ENCODE assay signal across 13 cellular contexts in the genomic region with DNA sequence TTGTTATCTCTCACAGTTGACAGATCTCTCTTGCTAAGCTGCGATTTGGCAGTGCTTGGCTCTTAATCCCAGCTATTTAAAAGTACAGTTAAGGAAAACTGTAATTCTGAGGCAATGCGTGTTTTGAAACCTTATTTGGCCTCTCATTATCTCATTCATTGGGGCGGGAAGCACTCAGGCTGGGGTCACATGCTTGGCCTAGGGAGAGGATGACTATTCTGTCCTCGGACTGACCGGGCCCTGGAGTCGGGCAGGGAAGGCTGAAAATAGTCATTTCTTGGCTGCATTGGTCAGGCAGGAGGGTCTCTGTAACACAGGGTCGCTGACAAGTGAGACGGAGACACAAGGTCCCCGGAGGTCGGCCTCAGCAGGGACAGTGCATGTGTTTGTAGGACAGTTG. TPM values are rescaled to one million over a fixed set of nuclear protein-coding genes. Genes with fewer than 3 reads are reported as not detected.
DNase-seq lines count a peak whose midpoint lies in the region; ATAC-seq, FAIRE-seq and TF ChIP-seq lines count a peak whose summit lies in the region.
"Had no signal": no experiment of that assay in that cellular context is flagged by ENCODE, and none has a peak within 500 bp of the region (broad histone marks: within the 10 kb centered on the region; RNA-seq: fewer than 3 reads in every experiment).

No MANE protein-coding gene starts in this region.

- peak; percentile 23 for ATAC-seq in left lobe of liver
- ATAC-seq in sciatic nerve: peak; percentile 93
- ATAC-seq: Panc1 had no signal

- no peak for FAIRE-seq in GM19239 (lab: Jason Lieb, UNC)

- no peaks in the 10 kb centered on the region for H3K27me3 ChIP-seq in esophagus muscularis mucosa

- DNase-seq in GM03348 (ENCODE audit: low spot score) (peak; percentile 48), esophagus muscularis mucosa (ENCODE audit: extremely low spot score) (peak; percentile 90), left lobe of liver (ENCODE audit: low spot score) (no peak), sciatic nerve (ENCODE audit: low spot score) (peak; percentile 66), NCI-H2107 (lab: John Stamatoyannopoulos, UW) (no peak), GM19239 (ENCODE audit: insufficient read length, low spot score) (no peak), cerebellar cortex (ENCODE audit: low spot score) (no peak), activated gamma-delta T cell (lab: John Stamatoyannopoulos, UW) (no peak)
- DNase-seq: COR-L47, erythroblast, GOT3, NCI-H2029 treated with DMSO at 0.1 percent for 48 hours had no signal

- intact Hi-C loops in esophagus muscularis mucosa (cut with DNase I): no loop called here
- intact Hi-C loops in sciatic nerve (cut with DNase I): no loop called here

- no peaks in the 10 kb centered on the region for H3K36me3 ChIP-seq in esophagus muscularis mucosa

- H3K4me1 ChIP-seq in esophagus muscularis mucosa: peaks cover 0 to 10% (median 1%) of the 10 kb centered on the region in 4 donors

- H3K27ac ChIP-seq in esophagus muscularis mucosa (replicated peaks in 1 of 4): peak overlapping the region in 2 of 4 donors; percentile 9 to 12

- H3K4me3 ChIP-seq in esophagus muscularis mucosa: no peak overlapping the region

- 55% methylated on average over 10 of the region's 10 CpGs for WGBS in esophagus muscularis mucosa

- TF ChIP-seq EP300 in esophagus muscularis mucosa (IDR thresholded peaks at IDR 0.05): no peak

- no peaks in the 10 kb centered on the region for H3K9me3 ChIP-seq in esophagus muscularis mucosa

- TF ChIP-seq POLR2A in esophagus muscularis mucosa (IDR thresholded peaks at IDR 0.05; ENCODE audit: low read depth): no peak

- no peak for TF ChIP-seq CTCF in esophagus muscularis mucosa (IDR thresholded peaks at IDR 0.05)

RNA-seq across cellular contexts. Expression of a gene that starts 20.2 kb away (rescaled TPM):
- 10 to 100 TPM; 10.8 to 24.2 (median 16.7) TPM for total RNA-seq in esophagus muscularis mucosa
- total RNA-seq in left lobe of liver: 0.53 TPM
- 25.1 TPM for total RNA-seq in sciatic nerve

Comparison
In these comparisons a context has a peak if more than half of its experiments do, and no peak if none do; other contexts are left out.
1. DNase-seq: peak in GM03348 (single experiment), esophagus muscularis mucosa (single experiment) and sciatic nerve (single experiment); none in left lobe of liver (single experiment), NCI-H2107 (single experiment), GM19239 (single experiment), cerebellar cortex (single experiment) and activated gamma-delta T cell (single experiment).